Comparison of ENCODE assay signal across 8 cellular contexts in the genomic region with DNA sequence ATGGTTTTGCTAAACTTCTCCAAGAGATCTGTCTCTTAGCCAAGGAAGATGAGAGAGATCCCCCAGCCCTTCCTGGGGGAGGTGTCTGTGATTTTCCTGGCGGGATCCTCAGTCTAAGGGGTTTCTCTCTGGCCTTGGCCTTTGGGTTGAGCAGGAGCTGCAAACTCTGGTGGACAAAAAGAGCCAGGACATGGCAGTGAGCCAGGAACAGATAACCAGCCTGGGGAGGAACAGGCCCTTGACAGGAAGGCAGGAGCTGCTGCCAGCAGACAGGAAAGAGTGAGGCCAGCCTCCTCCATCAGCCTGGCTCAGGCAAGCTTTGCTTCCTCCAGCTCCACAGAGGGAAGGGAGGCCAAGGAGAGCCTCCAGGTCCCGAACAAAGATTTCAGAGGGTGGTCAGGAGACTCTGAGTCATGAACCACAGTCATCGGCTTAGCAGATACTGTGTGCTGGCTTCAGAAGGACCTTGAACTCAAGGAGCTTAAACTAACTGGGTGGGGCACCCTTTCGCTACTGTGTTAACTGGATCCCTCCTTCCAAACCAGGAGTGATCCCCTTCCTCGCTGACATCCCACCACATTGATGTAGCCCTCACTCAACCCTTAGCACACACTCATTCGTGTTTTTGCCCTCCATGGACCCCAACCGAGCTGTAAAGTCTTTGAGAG. TPM values are rescaled to one million over a fixed set of nuclear protein-coding genes. Genes with fewer than 3 reads are reported as not detected.
A peak's percentile ranks its signal among the peaks of the same experiment; 100 is the strongest.
DNase-seq lines count a peak whose midpoint lies in the region; ATAC-seq and TF ChIP-seq lines count a peak whose summit lies in the region.

No MANE protein-coding gene starts in this region.

- no peaks in the 10 kb centered on the region for H3K36me3 Mint-ChIP-seq in brain

- H3K4me3 ChIP-seq in DOHH2 (ENCODE audit: low read length) (no peak overlapping the region), liver (ENCODE audit: low read depth in 1 of 3, low read length in 3 of 3) (no peak overlapping the region), vagina (no peak overlapping the region)

- no peak for ATAC-seq in HG02885 (IDR thresholded peaks at IDR 0.05; ENCODE audit: poor library complexity, unreplicated experiment)
- ATAC-seq in GM18858 (IDR thresholded peaks at IDR 0.05; ENCODE audit: unreplicated experiment): no peak

- H3K9me3 Mint-ChIP-seq in brain: peaks cover 0 to 8% (median 0%) of the 10 kb centered on the region in 5 experiments

- no peak overlapping the region for H3K27ac ChIP-seq in DOHH2 (ENCODE audit: low read depth, low read length)
- H3K27ac ChIP-seq in liver (ENCODE audit: low read depth in 1 of 2, low read length in 2 of 2): peak overlapping the region in 1 of 2 donors; percentile 36
- peak overlapping the region; percentile 64 for H3K27ac ChIP-seq in vagina

- H3K27me3 ChIP-seq in DOHH2 (ENCODE audit: control insufficient read depth, low read length) (no peaks in the 10 kb centered on the region), liver (ENCODE audit: control insufficient read depth in 4 of 4, insufficient read depth in 4 of 4, low read length in 3 of 4) (no peaks in the 10 kb centered on the region), vagina (no peaks in the 10 kb centered on the region)

- peak overlapping the region in 1 of 5 experiments; percentile 14 for H3K4me3 Mint-ChIP-seq in brain

- intact Hi-C loops in vagina (cut with DNase I): no loop called here

- peak overlapping the region; percentile 7; the same call in 1 of the 2 replicates for H3K4me2 ChIP-seq in DOHH2 (ENCODE audit: low read length)

- H4K20me1 ChIP-seq in DOHH2 (ENCODE audit: control insufficient read depth, insufficient read depth, low read depth, low read length): no peaks in the 10 kb centered on the region

- H3K4me1 ChIP-seq in DOHH2 (ENCODE audit: control insufficient read depth, low read length) (peaks cover 72% of the 10 kb centered on the region), liver (ENCODE audit: control insufficient read depth in 4 of 4, insufficient read depth in 4 of 4, low read length in 3 of 4) (peaks cover 6 to 14% (median 11%) of the 10 kb centered on the region in 4 donors), vagina (peaks cover 32% of the 10 kb centered on the region)

- H3K9ac ChIP-seq in liver (ENCODE audit: low read depth in 1 of 2, low read length in 2 of 2): no peak overlapping the region

- H3K36me3 ChIP-seq in DOHH2 (ENCODE audit: control insufficient read depth, low read length) (no peaks in the 10 kb centered on the region), liver (ENCODE audit: control insufficient read depth in 4 of 4, insufficient read depth in 3 of 4, low read depth in 1 of 4, low read length in 3 of 4) (no peaks in the 10 kb centered on the region), vagina (no peaks in the 10 kb centered on the region)

- peak in 1 of 2 donors; percentile 37 for TF ChIP-seq RAD21 in liver (IDR thresholded peaks at IDR 0.05)

- H3F3A ChIP-seq in DOHH2 (ENCODE audit: control insufficient read depth, insufficient read depth): peaks cover 8% of the 10 kb centered on the region

- no peaks in the 10 kb centered on the region for H3K9me2 ChIP-seq in DOHH2 (replicated peaks; ENCODE audit: control insufficient read depth, low read length)

- no peaks in the 10 kb centered on the region for H3K27me3 Mint-ChIP-seq in brain

- DNase-seq in NCI-H226 (peak; percentile 96), vagina (ENCODE audit: extremely low spot score in 2 of 2) (no peak), NCI-H2107 (lab: John Stamatoyannopoulos, UW) (no peak)

- H3K4me1 Mint-ChIP-seq in brain: peaks cover 46% of the 10 kb centered on the region

- 74% methylated on average over 7 of the region's 7 CpGs for WGBS in liver

- H3K79me2 ChIP-seq in DOHH2 (ENCODE audit: control insufficient read depth, low read length): no peaks in the 10 kb centered on the region

- H3K27ac Mint-ChIP-seq in brain: peak overlapping the region; percentile 50 to 93 (median 85)

- no peak for TF ChIP-seq CTCF in DOHH2 (IDR thresholded peaks at IDR 0.05; ENCODE audit: low read depth, low read length, poor library complexity, severe bottlenecking)
- no peak for TF ChIP-seq CTCF in brain (conservative IDR thresholded peaks at IDR 0.05)
- no peak for TF ChIP-seq CTCF in liver (IDR thresholded peaks at IDR 0.05; ENCODE audit: low read depth, low read length, missing input control)
- TF ChIP-seq CTCF in vagina (IDR thresholded peaks at IDR 0.05): no peak

- H3K9me3 ChIP-seq in DOHH2 (ENCODE audit: control insufficient read depth, insufficient read depth, low read length): no peaks in the 10 kb centered on the region
- no peaks in the 10 kb centered on the region for H3K9me3 ChIP-seq in liver (ENCODE audit: control insufficient read depth in 4 of 4, low read length in 3 of 4)
- H3K9me3 ChIP-seq in vagina: no peaks in the 10 kb centered on the region

- no peak for TF ChIP-seq POLR2A in vagina (IDR thresholded peaks at IDR 0.05)

TF ChIP-seq in liver, 16 proteins besides CTCF, POLR2A, EP300 and RAD21:
- TF ChIP-seq NR2F2 (IDR thresholded peaks at IDR 0.05) (peak; percentile 82), EGR1 (IDR thresholded peaks at IDR 0.05; ENCODE audit: low read depth in 2 of 2) (peak in 1 of 2 donors; percentile 10), HNF4G (IDR thresholded peaks at IDR 0.05) (no peak), YY1 (IDR thresholded peaks at IDR 0.05) (no peak), HNF4A (conservative IDR thresholded peaks at IDR 0.05) (peak; percentile 14 to 20), FOXA1 (IDR thresholded peaks at IDR 0.05) (no peak), JUND (IDR thresholded peaks at IDR 0.05) (peak in 1 of 2 donors; percentile 17), GABPA (IDR thresholded peaks at IDR 0.05 in 1 of 2, conservative IDR thresholded peaks at IDR 0.05 in 1 of 2) (no peak), FOXA2 (IDR thresholded peaks at IDR 0.05) (no peak), SP1 (IDR thresholded peaks at IDR 0.05) (no peak), RXRA (IDR thresholded peaks at IDR 0.05) (peak; percentile 10 to 12)
- TF ChIP-seq, protein P1, sequence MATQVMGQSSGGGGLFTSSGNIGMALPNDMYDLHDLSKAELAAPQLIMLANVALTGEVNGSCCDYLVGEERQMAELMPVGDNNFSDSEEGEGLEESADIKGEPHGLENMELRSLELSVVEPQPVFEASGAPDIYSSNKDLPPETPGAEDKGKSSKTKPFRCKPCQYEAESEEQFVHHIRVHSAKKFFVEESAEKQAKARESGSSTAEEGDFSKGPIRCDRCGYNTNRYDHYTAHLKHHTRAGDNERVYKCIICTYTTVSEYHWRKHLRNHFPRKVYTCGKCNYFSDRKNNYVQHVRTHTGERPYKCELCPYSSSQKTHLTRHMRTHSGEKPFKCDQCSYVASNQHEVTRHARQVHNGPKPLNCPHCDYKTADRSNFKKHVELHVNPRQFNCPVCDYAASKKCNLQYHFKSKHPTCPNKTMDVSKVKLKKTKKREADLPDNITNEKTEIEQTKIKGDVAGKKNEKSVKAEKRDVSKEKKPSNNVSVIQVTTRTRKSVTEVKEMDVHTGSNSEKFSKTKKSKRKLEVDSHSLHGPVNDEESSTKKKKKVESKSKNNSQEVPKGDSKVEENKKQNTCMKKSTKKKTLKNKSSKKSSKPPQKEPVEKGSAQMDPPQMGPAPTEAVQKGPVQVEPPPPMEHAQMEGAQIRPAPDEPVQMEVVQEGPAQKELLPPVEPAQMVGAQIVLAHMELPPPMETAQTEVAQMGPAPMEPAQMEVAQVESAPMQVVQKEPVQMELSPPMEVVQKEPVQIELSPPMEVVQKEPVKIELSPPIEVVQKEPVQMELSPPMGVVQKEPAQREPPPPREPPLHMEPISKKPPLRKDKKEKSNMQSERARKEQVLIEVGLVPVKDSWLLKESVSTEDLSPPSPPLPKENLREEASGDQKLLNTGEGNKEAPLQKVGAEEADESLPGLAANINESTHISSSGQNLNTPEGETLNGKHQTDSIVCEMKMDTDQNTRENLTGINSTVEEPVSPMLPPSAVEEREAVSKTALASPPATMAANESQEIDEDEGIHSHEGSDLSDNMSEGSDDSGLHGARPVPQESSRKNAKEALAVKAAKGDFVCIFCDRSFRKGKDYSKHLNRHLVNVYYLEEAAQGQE (IDR thresholded peaks at IDR 0.05): no peak
- TF ChIP-seq, protein P2, sequence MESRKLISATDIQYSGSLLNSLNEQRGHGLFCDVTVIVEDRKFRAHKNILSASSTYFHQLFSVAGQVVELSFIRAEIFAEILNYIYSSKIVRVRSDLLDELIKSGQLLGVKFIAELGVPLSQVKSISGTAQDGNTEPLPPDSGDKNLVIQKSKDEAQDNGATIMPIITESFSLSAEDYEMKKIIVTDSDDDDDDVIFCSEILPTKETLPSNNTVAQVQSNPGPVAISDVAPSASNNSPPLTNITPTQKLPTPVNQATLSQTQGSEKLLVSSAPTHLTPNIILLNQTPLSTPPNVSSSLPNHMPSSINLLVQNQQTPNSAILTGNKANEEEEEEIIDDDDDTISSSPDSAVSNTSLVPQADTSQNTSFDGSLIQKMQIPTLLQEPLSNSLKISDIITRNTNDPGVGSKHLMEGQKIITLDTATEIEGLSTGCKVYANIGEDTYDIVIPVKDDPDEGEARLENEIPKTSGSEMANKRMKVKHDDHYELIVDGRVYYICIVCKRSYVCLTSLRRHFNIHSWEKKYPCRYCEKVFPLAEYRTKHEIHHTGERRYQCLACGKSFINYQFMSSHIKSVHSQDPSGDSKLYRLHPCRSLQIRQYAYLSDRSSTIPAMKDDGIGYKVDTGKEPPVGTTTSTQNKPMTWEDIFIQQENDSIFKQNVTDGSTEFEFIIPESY (IDR thresholded peaks at IDR 0.05): no peak
- TF ChIP-seq, protein P3, sequence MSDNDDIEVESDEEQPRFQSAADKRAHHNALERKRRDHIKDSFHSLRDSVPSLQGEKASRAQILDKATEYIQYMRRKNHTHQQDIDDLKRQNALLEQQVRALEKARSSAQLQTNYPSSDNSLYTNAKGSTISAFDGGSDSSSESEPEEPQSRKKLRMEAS (IDR thresholded peaks at IDR 0.05): peak; percentile 14

RNA-seq across cellular contexts. Expression of a gene that starts 34.7 kb away (rescaled TPM):
- polyA plus RNA-seq in brain (ENCODE audit: insufficient read depth, low read depth, low replicate concordance) (121 TPM), liver (10 to 100 TPM; 47.4 to 69.0 TPM)
- total RNA-seq in liver (10 to 100 TPM; 18.4 to 39.9 TPM), vagina (1,063 TPM)

RNA-seq across cellular contexts. Expression of a gene that starts 46.3 kb away (rescaled TPM):
- polyA plus RNA-seq in brain (ENCODE audit: insufficient read depth, low read depth, low replicate concordance) (29.3 TPM), liver (10 to 100 TPM; 15.9 to 20.3 TPM)
- total RNA-seq in liver (10 to 100 TPM; 17.5 to 22.0 TPM), vagina (29.7 TPM)

Comparison
In these comparisons a context has a peak if more than half of its experiments do, and no peak if none do; other contexts are left out.
1. RNA of a gene that starts 34.7 kb away (total RNA-seq): 1,063 TPM in vagina (single experiment); 18.4 to 39.9 TPM in liver; every median in the first group is over 10 times any median in the second.